In genomic region chr10:77896058-77896457, GRCh38 we compare ENCODE assay signal across 17 cellular contexts. TPM values are rescaled to one million over a fixed set of nuclear protein-coding genes. Genes with fewer than 3 reads are reported as not detected.
DNase-seq lines count a peak whose midpoint lies in the region; ATAC-seq, FAIRE-seq and TF ChIP-seq lines count a peak whose summit lies in the region.
"Had no signal": no experiment of that assay in that cellular context is flagged by ENCODE, and none has a peak within 500 bp of the region (broad histone marks: within the 10 kb centered on the region; RNA-seq: fewer than 3 reads in every experiment).

No MANE protein-coding gene starts in this region.

- peak overlapping the region; percentile 99 for H3K27ac ChIP-seq in RWPE2 (ENCODE audit: poor library complexity, severe bottlenecking)
- H3K27ac ChIP-seq in keratinocyte (ENCODE audit: control insufficient read depth, insufficient read depth, low read length): peak overlapping the region; percentile 44
- no peak overlapping the region for H3K27ac ChIP-seq in ovary
- H3K27ac ChIP-seq: BLaER1 had no signal

- TF ChIP-seq CTCF in RWPE2 (IDR thresholded peaks at IDR 0.05; ENCODE audit: poor library complexity, severe bottlenecking) (no peak), bronchial epithelial cell (IDR thresholded peaks at IDR 0.05; ENCODE audit: insufficient read depth, low read length, severe bottlenecking) (no peak), keratinocyte (optimal IDR thresholded peaks at IDR 0.05 in 1 of 3, IDR thresholded peaks at IDR 0.05 in 1 of 3, conservative IDR thresholded peaks at IDR 0.05 in 1 of 3; ENCODE audit: extremely low read depth in 1 of 3, insufficient read depth in 2 of 3, low read length in 3 of 3) (no peak), type B pancreatic cell (conservative IDR thresholded peaks at IDR 0.05) (no peak), ovary (IDR thresholded peaks at IDR 0.05) (no peak)

- no peak overlapping the region for H2AFZ ChIP-seq in keratinocyte (ENCODE audit: control insufficient read depth, low read length)

- peaks cover 7% of the 10 kb centered on the region for H4K20me1 ChIP-seq in keratinocyte (ENCODE audit: control insufficient read depth, extremely low read depth, insufficient read depth, low read length)

- H3K4me3 Mint-ChIP-seq in type B pancreatic cell: no peak overlapping the region
- H3K4me3 Mint-ChIP-seq: CD4-positive, alpha-beta memory T cell had no signal

- no peaks in the 10 kb centered on the region for H3K27me3 Mint-ChIP-seq in type B pancreatic cell

- H3K4me1 ChIP-seq in RWPE2 (ENCODE audit: insufficient read depth, poor library complexity, severe bottlenecking) (peaks cover 62% of the 10 kb centered on the region), keratinocyte (ENCODE audit: control insufficient read depth, extremely low read depth, insufficient read depth, low read length) (peaks cover 54% of the 10 kb centered on the region), ovary (ENCODE audit: insufficient read depth) (peaks cover 34% of the 10 kb centered on the region)

- H3K9me3 ChIP-seq in RWPE2 (ENCODE audit: severe bottlenecking): no peaks in the 10 kb centered on the region
- H3K9me3 ChIP-seq in keratinocyte (ENCODE audit: control insufficient read depth, low read depth, low read length): no peaks in the 10 kb centered on the region
- H3K9me3 ChIP-seq in ovary: no peaks in the 10 kb centered on the region
- H3K9me3 ChIP-seq: BLaER1 had no signal

- H3K9me3 Mint-ChIP-seq in type B pancreatic cell: no peaks in the 10 kb centered on the region
- H3K9me3 Mint-ChIP-seq: CD4-positive, alpha-beta memory T cell had no signal

- dilution Hi-C loops in keratinocyte (cut with MboI; ENCODE audit: extremely low pct_ligation_motif_present, low sequenced_read_pairs): no loop called here

- H3K4me3 ChIP-seq in RWPE2 (ENCODE audit: severe bottlenecking) (no peak overlapping the region), bronchial epithelial cell (ENCODE audit: low read depth, low read length) (no peak overlapping the region), keratinocyte (ENCODE audit: control insufficient read depth in 2 of 3, extremely low read depth in 1 of 3, insufficient read depth in 2 of 3, low read depth in 1 of 3, low read length in 3 of 3) (no peak overlapping the region), ovary (no peak overlapping the region)
- H3K4me3 ChIP-seq: BLaER1 had no signal

- H3K9ac ChIP-seq in keratinocyte (ENCODE audit: control insufficient read depth, extremely low read depth, insufficient read depth, low read length): no peak overlapping the region
- H3K9ac ChIP-seq: BLaER1 had no signal

- no peak for TF ChIP-seq EP300 in ovary (IDR thresholded peaks at IDR 0.05)

- no peak for ATAC-seq in RWPE2 (ENCODE audit: low read depth)

- H3K79me2 ChIP-seq in keratinocyte (ENCODE audit: control insufficient read depth, insufficient read depth, low read length): peaks cover 73% of the 10 kb centered on the region

- peak overlapping the region; percentile 39 for H3K4me2 ChIP-seq in keratinocyte (ENCODE audit: control insufficient read depth, extremely low read depth, insufficient read depth, low read depth, low read length)
- H3K4me2 ChIP-seq: BLaER1 had no signal

- H3K27me3 ChIP-seq in RWPE2 (ENCODE audit: insufficient read depth, poor library complexity, severe bottlenecking) (no peaks in the 10 kb centered on the region), bronchial epithelial cell (ENCODE audit: control insufficient read depth, insufficient read depth, low read length) (no peaks in the 10 kb centered on the region), keratinocyte (ENCODE audit: control insufficient read depth, extremely low read depth, insufficient read depth, low read length) (no peaks in the 10 kb centered on the region), ovary (no peaks in the 10 kb centered on the region)
- H3K27me3 ChIP-seq: BLaER1 had no signal

- FAIRE-seq in bronchial epithelial cell (lab: Jason Lieb, UNC): no peak
- peak; percentile 56 for FAIRE-seq in keratinocyte (lab: Jason Lieb, UNC)

- H3K4me1 Mint-ChIP-seq in type B pancreatic cell (ENCODE audit: unreplicated experiment): peaks cover 71% of the 10 kb centered on the region
- H3K4me1 Mint-ChIP-seq: CD4-positive, alpha-beta memory T cell had no signal

- WGBS in ovary, 3 donors: 70 to 79% (median 72%) methylated on average over 3 of the region's 3 CpGs

- H3K27ac Mint-ChIP-seq in type B pancreatic cell: peak overlapping the region; percentile 13

- no peaks in the 10 kb centered on the region for H3K36me3 Mint-ChIP-seq in type B pancreatic cell
- H3K36me3 Mint-ChIP-seq: CD4-positive, alpha-beta memory T cell had no signal

- TF ChIP-seq POLR2A in ovary (IDR thresholded peaks at IDR 0.05): no peak

- intact Hi-C loops in ovary (cut with DNase I): no loop called here

- DNase-seq in RWPE2 (ENCODE audit: low spot score) (no peak), bronchial epithelial cell (ENCODE audit: low read depth) (peak; percentile 91), keratinocyte (ENCODE audit: low read depth, low spot score) (no peak), type B pancreatic cell (ENCODE audit: extremely low spot score, unreplicated experiment) (no peak), HK-2 (ENCODE audit: unreplicated experiment) (no peak), NCI-H510A treated with DMSO at 0.1 percent for 48 hours (lab: John Stamatoyannopoulos, UW) (no peak), ovary (no peak)
- DNase-seq: CD4-positive, alpha-beta memory T cell; DMS153; GDM1; H7; NCI-H1105; NCI-H2081 treated with DMSO at 0.1 percent for 48 hours; NCI-H524; NCI-H82; RPMI8226 had no signal

- peaks cover 2% of the 10 kb centered on the region for H3K9me1 ChIP-seq in keratinocyte (ENCODE audit: control insufficient read depth, extremely low read depth, insufficient read depth, low read length)

- H3K36me3 ChIP-seq in RWPE2 (ENCODE audit: low read depth) (0 out of 2 replicates have a peak, but pooled peaks cover 3% of the 10 kb centered on the region), bronchial epithelial cell (ENCODE audit: control insufficient read depth, insufficient read depth, low read length) (peaks cover 2% of the 10 kb centered on the region), keratinocyte (ENCODE audit: control insufficient read depth in 2 of 2, extremely low read depth in 1 of 2, insufficient read depth in 2 of 2, low read length in 2 of 2) (peaks cover 4 to 5% of the 10 kb centered on the region in 2 experiments), ovary (no peaks in the 10 kb centered on the region)
- H3K36me3 ChIP-seq: BLaER1 had no signal

RNA-seq across cellular contexts. Expression of gene DLG5, which starts 30.5 kb away (rescaled TPM):
- 38.0 and 45.3 TPM in 2 replicates for total RNA-seq in bronchial epithelial cell
- 9.5 to 35.9 TPM (median 17.2 TPM) in 3 replicates for polyA plus RNA-seq in keratinocyte
- 33.6 TPM for polyA plus RNA-seq in keratinocyte (2011; ENCODE audit: low read depth)
- 15.5 and 21.6 TPM in 2 replicates for polyA plus RNA-seq in keratinocyte (2011; cell fraction: cytosol; rRNA removed)
- polyA plus RNA-seq in keratinocyte (2011; cell fraction: nucleus; rRNA removed): 59.9 and 60.9 TPM in 2 replicates
- polyA plus RNA-seq in keratinocyte (2012; ENCODE audit: low replicate concordance): 23.2 and 49.6 TPM in 2 replicates
- 23.1 to 123 TPM (median 41.6 TPM) in 3 replicates for polyA minus RNA-seq in keratinocyte
- polyA minus RNA-seq in keratinocyte (2011; cell fraction: cytosol; rRNA and poly(A)+ RNA removed): 34.3 TPM
- polyA minus RNA-seq in keratinocyte (2011; cell fraction: nucleus; rRNA and poly(A)+ RNA removed): 61.4 and 75.7 TPM in 2 replicates
- total RNA-seq in type B pancreatic cell (ENCODE audit: low replicate concordance): 57.4 and 80.0 TPM in 2 replicates
- 10 to 100 TPM; 30.5 to 71.9 (median 45.5) TPM for total RNA-seq in ovary
- polyA plus RNA-seq in ovary: 10 to 100 TPM; 29.1 to 36.4 TPM

Comparison
In these comparisons a context has a peak if more than half of its experiments do, and no peak if none do; other contexts are left out.
1. H3K27ac ChIP-seq: peak in RWPE2 (single experiment) and keratinocyte (single experiment); none in ovary (0 of 2).